In the genomic region with DNA sequence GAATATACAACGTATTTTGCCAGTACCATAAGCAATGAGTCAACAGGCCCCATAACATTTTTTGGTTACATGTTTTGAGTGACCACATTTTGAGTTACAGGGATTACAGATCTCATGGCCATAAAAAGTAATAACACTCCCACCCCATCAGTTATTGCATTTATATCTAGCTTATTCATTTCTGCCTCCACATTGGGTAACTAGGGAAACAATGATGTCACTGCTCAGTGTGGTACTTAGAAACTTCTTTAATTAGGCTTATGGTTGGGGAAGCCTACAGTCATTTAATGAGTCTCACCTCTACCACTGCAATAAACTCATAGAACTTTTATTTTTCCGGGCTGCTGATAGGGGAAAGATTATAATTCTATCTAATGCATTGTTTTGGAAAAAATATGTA, we compare ENCODE assay signal across 15 cellular contexts. TPM values are rescaled to one million over a fixed set of nuclear protein-coding genes. Genes with fewer than 3 reads are reported as not detected.
A peak's percentile ranks its signal among the peaks of the same experiment; 100 is the strongest.
DNase-seq lines count a peak whose midpoint lies in the region; ATAC-seq and TF ChIP-seq lines count a peak whose summit lies in the region.
"Had no signal": no experiment of that assay in that cellular context is flagged by ENCODE, and none has a peak within 500 bp of the region (broad histone marks: within the 10 kb centered on the region; RNA-seq: fewer than 3 reads in every experiment).

No MANE protein-coding gene starts in this region.

- H4K5ac ChIP-seq in H9 (ENCODE audit: insufficient read length, low read depth, low read length): no peak overlapping the region

- peaks cover 0 to 9% of the 10 kb centered on the region in 2 experiments; a peak in 1 of 4 replicates for H3K4me1 Mint-ChIP-seq in H9
- H3K4me1 Mint-ChIP-seq: nephron had no signal

- no peak overlapping the region for H2AK5ac ChIP-seq in H9 (ENCODE audit: insufficient read length, low read length)

- H3K36me3 Mint-ChIP-seq in H9 (ENCODE audit: insufficient read depth in 1 of 3, low read depth in 3 of 3): peaks cover 13 to 22% (median 14%) of the 10 kb centered on the region in 3 experiments; a peak in 6 of 7 replicates

- no peak overlapping the region for H2BK12ac ChIP-seq in H9 (ENCODE audit: insufficient read length, low read depth, low read length)

- no peak overlapping the region for H2BK120ac ChIP-seq in H9 (ENCODE audit: low read depth, low read length, poor library complexity, severe bottlenecking)

- no peak overlapping the region for H2AFZ ChIP-seq in H9 (ENCODE audit: low read length)

- intact Hi-C loops in right cardiac atrium (cut with DNase I): no loop called here

- H3K4me1 ChIP-seq in right cardiac atrium (ENCODE audit: control insufficient read depth, insufficient read depth, low read length): no peaks in the 10 kb centered on the region
- H3K4me1 ChIP-seq in H9 (ENCODE audit: insufficient read depth, low read length): no peaks in the 10 kb centered on the region
- H3K4me1 ChIP-seq: colonic mucosa, left lung had no signal

- no peak overlapping the region for H3K4me3 ChIP-seq in right cardiac atrium (ENCODE audit: low read length)
- H3K4me3 ChIP-seq: colonic mucosa, left lung, MG63 had no signal

- H2BK20ac ChIP-seq in H9 (ENCODE audit: low read depth, low read length, poor library complexity, severe bottlenecking): no peak overlapping the region

- H3T11ph ChIP-seq in H9 (ENCODE audit: low read length): no peak overlapping the region

- no peaks in the 10 kb centered on the region for H3K79me1 ChIP-seq in H9 (ENCODE audit: insufficient read depth, low read depth, low read length, poor library complexity, severe bottlenecking)

- ATAC-seq in GM18867 (IDR thresholded peaks at IDR 0.05; ENCODE audit: unreplicated experiment) (peak; percentile 66), HG03469 (IDR thresholded peaks at IDR 0.05; ENCODE audit: unreplicated experiment) (peak; percentile 59), right cardiac atrium (no peak)
- ATAC-seq: left lung, sciatic nerve had no signal

- H3K23ac ChIP-seq in H9 (ENCODE audit: insufficient read length, low read depth, low read length): no peak overlapping the region

- no peaks in the 10 kb centered on the region; the same call in 1 of the 2 replicates for H3K27me3 Mint-ChIP-seq in H9 (ENCODE audit: low read depth)

- 86% methylated on average over 2 of the region's 2 CpGs for WGBS in right cardiac atrium
- WGBS in H9 (ENCODE audit: extremely low coverage, insufficient read length, low lambda C conversion rate): no CpG with 5 or more reads among the region's 2 CpGs

- H3K9me3 Mint-ChIP-seq in H9: peaks cover 24 to 29% of the 10 kb centered on the region in 2 experiments

- no peak overlapping the region for H3K18ac ChIP-seq in H9 (ENCODE audit: insufficient read length, low read depth, low read length)

- no peak overlapping the region for H3K4me3 Mint-ChIP-seq in H9
- H3K4me3 Mint-ChIP-seq: CD4-positive, alpha-beta T cell; nephron had no signal

- no peak for TF ChIP-seq CTCF in H9 (conservative IDR thresholded peaks at IDR 0.05)

- H3K27ac ChIP-seq in right cardiac atrium (ENCODE audit: low read length) (no peak overlapping the region), H9 (ENCODE audit: insufficient read length, low read depth, low read length) (no peak overlapping the region)
- H3K27ac ChIP-seq: colonic mucosa, left lung had no signal

- H4K91ac ChIP-seq in H9 (ENCODE audit: insufficient read length, low read depth, low read length): no peak overlapping the region

- H4K8ac ChIP-seq in H9 (replicated peaks; ENCODE audit: insufficient read length, low read depth, low read length): no peak overlapping the region

- no peak overlapping the region for H3K14ac ChIP-seq in H9 (ENCODE audit: insufficient read depth, low read length)

- no peak overlapping the region for H3K9ac ChIP-seq in H9 (ENCODE audit: extremely low read depth, insufficient read length, low read length)

- no peak overlapping the region for H3K27ac Mint-ChIP-seq in H9
- H3K27ac Mint-ChIP-seq: CD4-positive, alpha-beta T cell; nephron had no signal

- no peaks in the 10 kb centered on the region for H3K23me2 ChIP-seq in H9 (ENCODE audit: insufficient read length, low read depth, low read length, poor library complexity, severe bottlenecking)

- no peak overlapping the region for H2BK15ac ChIP-seq in H9 (ENCODE audit: low read depth, low read length)

- H3K56ac ChIP-seq in H9 (ENCODE audit: insufficient read length, low read depth, low read length): no peak overlapping the region

- peak; percentile 46 for DNase-seq in EL
- peak; percentile 8 for DNase-seq in hepatic stellate cell (ENCODE audit: low spot score)
- no peak for DNase-seq in cerebellar cortex (ENCODE audit: low spot score)
- DNase-seq in right cardiac atrium: no peak
- no peak for DNase-seq in H9
- DNase-seq: CD4-positive, alpha-beta T cell; colonic mucosa; GDM1; hypothalamus; left lung; MG63 had no signal

- H3K79me2 ChIP-seq in H9 (ENCODE audit: insufficient read depth, low read length): no peaks in the 10 kb centered on the region

- no peaks in the 10 kb centered on the region for H3K9me3 ChIP-seq in right cardiac atrium (ENCODE audit: control insufficient read depth, low read length)
- no peaks in the 10 kb centered on the region for H3K9me3 ChIP-seq in H9 (ENCODE audit: control insufficient read depth, low read depth, low read length)
- H3K9me3 ChIP-seq: colonic mucosa had no signal

- H3K4me2 ChIP-seq in H9 (ENCODE audit: insufficient read depth, insufficient read length, low read length): no peak overlapping the region

- no peaks in the 10 kb centered on the region for H4K20me1 ChIP-seq in H9 (ENCODE audit: control insufficient read depth, insufficient read depth, insufficient read length)

- no peak overlapping the region for H2BK5ac ChIP-seq in H9 (ENCODE audit: insufficient read length, low read length)

- H3K27me3 ChIP-seq in right cardiac atrium (ENCODE audit: control insufficient read depth, insufficient read depth): no peaks in the 10 kb centered on the region
- no peaks in the 10 kb centered on the region for H3K27me3 ChIP-seq in H9 (ENCODE audit: insufficient read depth, low read length)
- H3K27me3 ChIP-seq: colonic mucosa, left lung, MG63 had no signal

- no peak overlapping the region for H3K4ac ChIP-seq in H9 (ENCODE audit: low read depth, low read length)

RNA-seq across cellular contexts. Expression of gene SMIM15, which starts 39.9 kb away (rescaled TPM):
- total RNA-seq in right cardiac atrium: 10 to 100 TPM; 21.0 to 30.3 (median 27.3) TPM
- polyA plus RNA-seq in right cardiac atrium: 14.2 TPM
- total RNA-seq in H9 (2021): 72.5 and 75.3 TPM in 2 replicates

Comparison
In these comparisons a context has a peak if more than half of its experiments do, and no peak if none do; other contexts are left out.
1. DNase-seq: peak in EL (single experiment) and hepatic stellate cell (single experiment); none in cerebellar cortex (single experiment), right cardiac atrium (0 of 3) and H9 (single experiment).
2. ATAC-seq: peak in GM18867 (single experiment) and HG03469 (single experiment); none in right cardiac atrium (0 of 2).